Comparison of ENCODE assay signal across 8 cellular contexts in the genomic region with DNA sequence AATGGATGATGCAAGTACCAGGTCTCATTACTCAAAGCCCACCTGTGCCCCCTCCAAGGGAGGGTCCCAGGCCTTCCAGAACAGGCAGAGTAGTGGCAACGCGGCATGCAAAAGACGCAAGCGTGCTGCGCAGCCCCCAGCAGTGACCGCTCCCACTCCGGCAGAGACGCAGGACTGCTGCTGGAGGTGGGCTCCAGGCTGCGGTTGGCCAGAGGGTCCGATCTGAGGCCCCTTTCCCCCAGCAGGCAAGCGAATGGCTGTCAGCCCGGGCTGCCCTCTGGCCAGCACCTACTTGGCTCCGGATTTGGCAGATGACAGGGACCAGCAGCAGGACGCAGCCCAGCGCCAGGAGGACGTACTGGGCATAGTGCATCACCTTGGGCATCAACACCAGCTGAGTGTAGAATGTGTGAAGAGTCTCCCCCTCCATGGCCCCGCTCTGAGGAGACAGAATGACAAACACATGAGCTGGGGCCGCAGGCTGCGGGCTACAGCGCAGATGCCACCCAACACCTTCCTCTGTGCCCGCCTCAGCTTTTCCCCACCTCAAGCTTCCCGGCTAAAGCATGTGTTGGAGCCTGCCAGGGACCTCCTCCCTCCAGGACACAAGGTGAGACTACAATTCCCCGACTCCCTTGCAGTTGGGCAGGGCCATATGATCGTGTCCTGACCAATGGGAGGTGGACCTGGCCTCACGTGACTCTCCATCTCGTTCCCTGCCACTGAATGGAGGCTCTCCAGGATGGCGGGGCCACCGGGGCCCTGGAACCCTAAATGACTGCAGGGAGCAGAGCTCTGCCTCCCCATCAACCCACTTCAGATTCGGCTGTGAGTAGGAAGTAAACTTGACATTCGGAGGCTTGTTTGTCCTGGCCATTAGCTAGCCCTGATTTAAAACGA.
DNase-seq lines count a peak whose midpoint lies in the region; ATAC-seq and TF ChIP-seq lines count a peak whose summit lies in the region.

No MANE protein-coding gene starts in this region.

- no peaks in the 10 kb centered on the region for H3K27me3 Mint-ChIP-seq in neural crest cell (ENCODE audit: low read depth)
- no peaks in the 10 kb centered on the region for H3K27me3 Mint-ChIP-seq in stimulated activated naive CD8-positive, alpha-beta T cell treated with anti-CD3 and anti-CD28 coated beads, Interleukin-15, amount 100 ng/mL, for 72 hours

- no peak overlapping the region for H3K9ac ChIP-seq in NT2/D1 (ENCODE audit: insufficient read length, low read depth)

- no peak overlapping the region for H3K27ac ChIP-seq in A673 (ENCODE audit: low read depth, low read length, poor library complexity, severe bottlenecking)

- DNase-seq in AG10803 (ENCODE audit: low read depth) (peak; percentile 89), NT2/D1 (ENCODE audit: low read depth, low spot score) (peak; percentile 49), fibroblast of the conjunctiva (ENCODE audit: low read depth) (peak; percentile 84), neural crest cell (ENCODE audit: low read depth, low spot score) (peak; percentile 53), A673 (ENCODE audit: low spot score) (no peak)
- DNase-seq in stimulated activated naive CD8-positive, alpha-beta T cell treated with anti-CD3 and anti-CD28 coated beads, Interleukin-15, amount 100 ng/mL, for 72 hours = no peak

- peak overlapping the region; percentile 87 for H3K4me3 Mint-ChIP-seq in neural crest cell
- H3K4me3 Mint-ChIP-seq in stimulated activated naive CD8-positive, alpha-beta T cell treated with anti-CD3 and anti-CD28 coated beads, Interleukin-15, amount 100 ng/mL, for 72 hours = no peak overlapping the region

- H3K4me1 Mint-ChIP-seq in neural crest cell = peaks cover 12% of the 10 kb centered on the region
- H3K4me1 Mint-ChIP-seq in stimulated activated naive CD8-positive, alpha-beta T cell treated with anti-CD3 and anti-CD28 coated beads, Interleukin-15, amount 100 ng/mL, for 72 hours = no peaks in the 10 kb centered on the region

- H3K36me3 ChIP-seq in NT2/D1 (ENCODE audit: insufficient read depth, insufficient read length, low read length) (peaks cover 54% of the 10 kb centered on the region), A673 (ENCODE audit: insufficient read depth, low read length, poor library complexity, severe bottlenecking) (peaks cover 16% of the 10 kb centered on the region)

- ATAC-seq in GM21619 (IDR thresholded peaks at IDR 0.05; ENCODE audit: unreplicated experiment) (no peak), HG03565 (IDR thresholded peaks at IDR 0.05; ENCODE audit: unreplicated experiment) (no peak)
- no peak for ATAC-seq in stimulated activated naive CD8-positive, alpha-beta T cell treated with anti-CD3 and anti-CD28 coated beads, Interleukin-15, amount 100 ng/mL, for 72 hours

- peaks cover 5% of the 10 kb centered on the region for H3K36me3 Mint-ChIP-seq in neural crest cell (ENCODE audit: low read depth)

- no peaks in the 10 kb centered on the region for H3K4me1 ChIP-seq in NT2/D1 (ENCODE audit: insufficient read depth, insufficient read length)
- H3K4me1 ChIP-seq in A673 (ENCODE audit: insufficient read depth, low read length, poor library complexity, severe bottlenecking) = no peaks in the 10 kb centered on the region

- intact Hi-C loops in A673 (cut with micrococcal nuclease; ENCODE audit: unreplicated experiment) = no loop called here

- H3K4me3 ChIP-seq in AG10803 (ENCODE audit: low read length) (peak overlapping the region; percentile 58), NT2/D1 (ENCODE audit: insufficient read length, low read depth) (no peak overlapping the region), A673 (ENCODE audit: low read depth, low read length, poor library complexity, severe bottlenecking) (no peak overlapping the region)

- TF ChIP-seq CTCF in AG10803 (conservative IDR thresholded peaks at IDR 0.05; ENCODE audit: low read length) = no peak
- no peak for TF ChIP-seq CTCF in neural crest cell (conservative IDR thresholded peaks at IDR 0.05)
- TF ChIP-seq CTCF in A673 (conservative IDR thresholded peaks at IDR 0.05; ENCODE audit: low read depth, low read length) = no peak

- H3K27ac Mint-ChIP-seq in neural crest cell (ENCODE audit: unreplicated experiment) = peak overlapping the region; percentile 96
- no peak overlapping the region for H3K27ac Mint-ChIP-seq in stimulated activated naive CD8-positive, alpha-beta T cell treated with anti-CD3 and anti-CD28 coated beads, Interleukin-15, amount 100 ng/mL, for 72 hours

- no peaks in the 10 kb centered on the region for H3K9me3 Mint-ChIP-seq in neural crest cell
- H3K9me3 Mint-ChIP-seq in stimulated activated naive CD8-positive, alpha-beta T cell treated with anti-CD3 and anti-CD28 coated beads, Interleukin-15, amount 100 ng/mL, for 72 hours = no peaks in the 10 kb centered on the region

- POLR2A ChIA-PET in A673 (lab: Charles Lee; ENCODE audit: low non-redundant PET) = no interaction called here

- H3K27me3 ChIP-seq in NT2/D1 (ENCODE audit: insufficient read depth, insufficient read length) = no peaks in the 10 kb centered on the region
- H3K27me3 ChIP-seq in A673 (replicated peaks; ENCODE audit: insufficient read depth, low read depth, low read length, poor library complexity) = no peaks in the 10 kb centered on the region

- BruUV-seq in A673 (replicated peaks; lab: Mats Ljungman, UMichigan) = no TSS peak

- H3K9me3 ChIP-seq in NT2/D1 (ENCODE audit: insufficient read depth, low read length) = no peaks in the 10 kb centered on the region
- H3K9me3 ChIP-seq in A673 (ENCODE audit: low read depth, low read length, poor library complexity, severe bottlenecking) = no peaks in the 10 kb centered on the region

- CTCF ChIA-PET in A673 (lab: Charles Lee) = no interaction called here

Comparison
In these comparisons a context has a peak if more than half of its experiments do, and no peak if none do; other contexts are left out.
1. DNase-seq: peak in AG10803 (single experiment), NT2/D1 (single experiment), fibroblast of the conjunctiva (single experiment) and neural crest cell (single experiment); none in A673 (single experiment) and stimulated activated naive CD8-positive, alpha-beta T cell treated with anti-CD3 and anti-CD28 coated beads, Interleukin-15, amount 100 ng/mL, for 72 hours (0 of 2).